8 cellular contexts compared by ENCODE assay signal in the genomic region with DNA sequence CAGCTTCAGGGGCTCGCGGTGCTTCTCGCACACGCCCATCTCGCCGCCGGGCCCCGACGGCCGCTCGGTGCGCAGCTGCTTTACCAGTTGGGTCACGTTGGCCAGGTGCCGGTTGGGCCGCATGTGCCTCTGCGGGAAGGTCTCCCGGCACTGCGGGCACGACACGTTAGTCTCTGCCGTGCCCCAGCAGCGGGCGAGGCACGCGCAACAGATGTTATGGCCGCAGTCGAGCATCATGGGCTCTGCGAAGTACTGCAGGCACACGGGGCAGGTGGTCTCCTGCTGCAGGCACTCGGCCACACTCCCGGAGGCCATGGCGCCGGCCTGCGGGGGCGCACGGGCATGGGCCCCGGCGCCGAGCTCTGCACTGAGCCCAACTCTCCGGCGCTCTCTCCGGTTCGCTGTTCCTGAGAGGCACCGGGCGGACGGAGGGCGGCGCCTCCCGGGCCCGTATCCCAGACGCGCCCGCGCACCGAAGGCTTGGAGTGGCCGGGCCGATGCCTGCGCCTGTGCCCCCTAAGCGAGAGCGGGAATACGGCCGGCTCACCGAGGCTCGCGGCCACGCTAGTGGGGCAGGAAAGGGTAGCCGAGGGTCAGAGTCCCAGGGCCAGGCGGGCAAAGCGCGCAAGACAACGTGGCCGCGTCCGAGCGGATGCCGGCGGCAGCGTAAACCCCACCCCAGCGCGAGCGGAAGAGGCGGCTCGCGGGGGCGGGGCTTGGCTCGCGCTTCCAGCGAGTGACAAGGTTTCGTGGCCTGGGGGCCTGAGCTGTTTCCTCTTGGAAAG. TPM values are rescaled to one million over a fixed set of nuclear protein-coding genes. Genes with fewer than 3 reads are reported as not detected.
DNase-seq lines count a peak whose midpoint lies in the region; ATAC-seq and TF ChIP-seq lines count a peak whose summit lies in the region.

A gene with protein sequence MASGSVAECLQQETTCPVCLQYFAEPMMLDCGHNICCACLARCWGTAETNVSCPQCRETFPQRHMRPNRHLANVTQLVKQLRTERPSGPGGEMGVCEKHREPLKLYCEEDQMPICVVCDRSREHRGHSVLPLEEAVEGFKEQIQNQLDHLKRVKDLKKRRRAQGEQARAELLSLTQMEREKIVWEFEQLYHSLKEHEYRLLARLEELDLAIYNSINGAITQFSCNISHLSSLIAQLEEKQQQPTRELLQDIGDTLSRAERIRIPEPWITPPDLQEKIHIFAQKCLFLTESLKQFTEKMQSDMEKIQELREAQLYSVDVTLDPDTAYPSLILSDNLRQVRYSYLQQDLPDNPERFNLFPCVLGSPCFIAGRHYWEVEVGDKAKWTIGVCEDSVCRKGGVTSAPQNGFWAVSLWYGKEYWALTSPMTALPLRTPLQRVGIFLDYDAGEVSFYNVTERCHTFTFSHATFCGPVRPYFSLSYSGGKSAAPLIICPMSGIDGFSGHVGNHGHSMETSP (minus strand): TSS at position 668 of the 785 bp plus-strand sequence. CDS start 353 bp downstream, at position 315.

- peaks cover 41% of the 10 kb centered on the region for H3K36me3 Mint-ChIP-seq in activated T-helper 2 cell treated with anti-CD3 and anti-CD28 coated beads, Interferon-gamma antibody, Interleukin-2, Interleukin-4, amounts not matched to agents 10 μg/mL and 5 μg/mL and 100 μg/mL, durations not matched to agents 14 hours and 24 hours and 36 hours (ENCODE audit: low read depth)
- H3K36me3 Mint-ChIP-seq in natural killer cell: peaks cover 6% of the 10 kb centered on the region
- H3K36me3 Mint-ChIP-seq in stimulated activated naive CD8-positive, alpha-beta T cell treated with anti-CD3 and anti-CD28 coated beads, Interleukin-15, Interleukin-2, amounts not matched to agents 100 ng/mL and 50 ng/mL, for 24 hours (ENCODE audit: low read depth): peaks cover 39% of the 10 kb centered on the region

- intact Hi-C loops in IMR-90 (cut with micrococcal nuclease): loop anchor here (1.0 to 2.0 kb wide), 2 partner anchors 17 to 27 kb away; no protein-coding TSS in a partner anchor
- intact Hi-C loops in activated T-helper 2 cell treated with anti-CD3 and anti-CD28 coated beads, Interferon-gamma antibody, Interleukin-2, Interleukin-4, amounts not matched to agents 10 μg/mL and 5 μg/mL and 100 μg/mL, durations not matched to agents 14 hours and 24 hours and 36 hours (cut with micrococcal nuclease): loop anchor here (1.0 to 5.0 kb wide), 5 partner anchors 18 to 85 kb away; no protein-coding TSS in a partner anchor
- intact Hi-C loops in natural killer cell (cut with micrococcal nuclease): loop anchor here (1.0 to 2.0 kb wide), 3 partner anchors 17 to 86 kb away; no protein-coding TSS in a partner anchor

- H2BK15ac ChIP-seq in IMR-90 (ENCODE audit: low read depth, low read length): peak within 1 kb of the TSS; percentile 9; the same call in 1 of the 3 replicates

- no peaks in the 10 kb centered on the region for H3K9me3 Mint-ChIP-seq in activated T-helper 2 cell treated with anti-CD3 and anti-CD28 coated beads, Interferon-gamma antibody, Interleukin-2, Interleukin-4, amounts not matched to agents 10 μg/mL and 5 μg/mL and 100 μg/mL, durations not matched to agents 14 hours and 24 hours and 36 hours
- H3K9me3 Mint-ChIP-seq in natural killer cell: no peaks in the 10 kb centered on the region
- H3K9me3 Mint-ChIP-seq in stimulated activated naive CD8-positive, alpha-beta T cell treated with anti-CD3 and anti-CD28 coated beads, Interleukin-15, Interleukin-2, amounts not matched to agents 100 ng/mL and 50 ng/mL, for 24 hours: no peaks in the 10 kb centered on the region

- peak within 1 kb of the TSS; percentile 99 for H3K14ac ChIP-seq in IMR-90 (replicated peaks; ENCODE audit: low read depth, low read length)

- TF ChIP-seq CTCF in IMR-90 (conservative IDR thresholded peaks at IDR 0.05; ENCODE audit: low read depth, low read length): no peak; the same call in 1 of the 2 replicates
- peak in 1 of 6 experiments; percentile 4 for TF ChIP-seq CTCF in Peyer's patch (IDR thresholded peaks at IDR 0.05)
- no peak for TF ChIP-seq CTCF in natural killer cell (IDR thresholded peaks at IDR 0.05)

- H3K79me1 ChIP-seq in IMR-90 (ENCODE audit: low read depth in 1 of 2, low read length in 2 of 2): peaks cover 26 to 46% of the 10 kb centered on the region in 2 experiments

- ATAC-seq in GM21528 (IDR thresholded peaks at IDR 0.05; ENCODE audit: low FRiP score, unreplicated experiment): peak; percentile 86
- peak; percentile 91 for ATAC-seq in IMR-90 (ENCODE audit: low read depth)
- peak; percentile 86 to 93 (median 90) for ATAC-seq in natural killer cell

- peak within 1 kb of the TSS; percentile 84 for H2AFZ ChIP-seq in IMR-90 (replicated peaks; ENCODE audit: low read length, poor library complexity)

- no peaks in the 10 kb centered on the region for H3K27me3 Mint-ChIP-seq in activated T-helper 2 cell treated with anti-CD3 and anti-CD28 coated beads, Interferon-gamma antibody, Interleukin-2, Interleukin-4, amounts not matched to agents 10 μg/mL and 5 μg/mL and 100 μg/mL, durations not matched to agents 14 hours and 24 hours and 36 hours (ENCODE audit: low read depth)
- peaks cover 0 to 2% of the 10 kb centered on the region in 2 donors for H3K27me3 Mint-ChIP-seq in natural killer cell (ENCODE audit: low read depth in 2 of 2)
- H3K27me3 Mint-ChIP-seq in stimulated activated naive CD8-positive, alpha-beta T cell treated with anti-CD3 and anti-CD28 coated beads, Interleukin-15, Interleukin-2, amounts not matched to agents 100 ng/mL and 50 ng/mL, for 24 hours: no peaks in the 10 kb centered on the region

- peak within 1 kb of the TSS; percentile 94 for H3K4me2 ChIP-seq in IMR-90 (ENCODE audit: low read depth, low read length)

- H3K27ac ChIP-seq in IMR-90 (ENCODE audit: insufficient read depth, low read length) (peak within 1 kb of the TSS; percentile 96), Peyer's patch (peak within 1 kb of the TSS; percentile 94 to 99 (median 97))

- peak within 1 kb of the TSS; percentile 96 for H2AK5ac ChIP-seq in IMR-90 (ENCODE audit: low read depth, low read length)

- H4K5ac ChIP-seq in IMR-90 (ENCODE audit: low read depth, low read length): peak within 1 kb of the TSS; percentile 70

- H3K56ac ChIP-seq in IMR-90 (ENCODE audit: extremely low read depth, insufficient read depth, low read length): peak within 1 kb of the TSS; percentile 94

- no peaks in the 10 kb centered on the region for H3K27me3 ChIP-seq in IMR-90 (ENCODE audit: control insufficient read depth, insufficient read depth, low read length)
- no peaks in the 10 kb centered on the region for H3K27me3 ChIP-seq in Peyer's patch

- POLR2A ChIA-PET in IMR-90 (lab: Charles Lee; ENCODE audit: unreplicated experiment): interaction anchor here (0.7 kb wide), 1 partner anchor 20 kb away, joined by 3 read pairs; no protein-coding TSS in a partner anchor

- H3K4me3 ChIP-seq in IMR-90 (ENCODE audit: insufficient read depth, low read depth, low read length): peak within 1 kb of the TSS; percentile 92
- H3K4me3 ChIP-seq in Peyer's patch: peak within 1 kb of the TSS; percentile 82 to 97 (median 94)

- peak within 1 kb of the TSS; percentile 88 for H3K27ac Mint-ChIP-seq in activated T-helper 2 cell treated with anti-CD3 and anti-CD28 coated beads, Interferon-gamma antibody, Interleukin-2, Interleukin-4, amounts not matched to agents 10 μg/mL and 5 μg/mL and 100 μg/mL, durations not matched to agents 14 hours and 24 hours and 36 hours
- peak within 1 kb of the TSS; percentile 86 to 92 for H3K27ac Mint-ChIP-seq in natural killer cell
- H3K27ac Mint-ChIP-seq in stimulated activated naive CD8-positive, alpha-beta T cell treated with anti-CD3 and anti-CD28 coated beads, Interleukin-15, Interleukin-2, amounts not matched to agents 100 ng/mL and 50 ng/mL, for 24 hours: peak within 1 kb of the TSS; percentile 91

- peak within 1 kb of the TSS; percentile 91 for H4K91ac ChIP-seq in IMR-90 (ENCODE audit: insufficient read depth, low read depth, low read length)

- no peak for TF ChIP-seq RAD21 in IMR-90 (IDR thresholded peaks at IDR 0.05; ENCODE audit: low read length)

- peak within 1 kb of the TSS; percentile 89 to 91 for H4K8ac ChIP-seq in IMR-90 (ENCODE audit: low read depth in 2 of 2, low read length in 2 of 2)

- peak within 1 kb of the TSS; percentile 98 for H3K4ac ChIP-seq in IMR-90 (ENCODE audit: low read depth, low read length)

- H3K4me1 Mint-ChIP-seq in activated T-helper 2 cell treated with anti-CD3 and anti-CD28 coated beads, Interferon-gamma antibody, Interleukin-2, Interleukin-4, amounts not matched to agents 10 μg/mL and 5 μg/mL and 100 μg/mL, durations not matched to agents 14 hours and 24 hours and 36 hours (ENCODE audit: low read depth): peaks cover 28% of the 10 kb centered on the region
- peaks cover 32 to 37% of the 10 kb centered on the region in 2 donors for H3K4me1 Mint-ChIP-seq in natural killer cell
- H3K4me1 Mint-ChIP-seq in stimulated activated naive CD8-positive, alpha-beta T cell treated with anti-CD3 and anti-CD28 coated beads, Interleukin-15, Interleukin-2, amounts not matched to agents 100 ng/mL and 50 ng/mL, for 24 hours (ENCODE audit: low read depth): peaks cover 44% of the 10 kb centered on the region

- peak within 1 kb of the TSS; percentile 93 for H3K4me3 Mint-ChIP-seq in activated T-helper 2 cell treated with anti-CD3 and anti-CD28 coated beads, Interferon-gamma antibody, Interleukin-2, Interleukin-4, amounts not matched to agents 10 μg/mL and 5 μg/mL and 100 μg/mL, durations not matched to agents 14 hours and 24 hours and 36 hours (ENCODE audit: low read depth)
- peak within 1 kb of the TSS; percentile 96 for H3K4me3 Mint-ChIP-seq in natural killer cell
- H3K4me3 Mint-ChIP-seq in stimulated activated naive CD8-positive, alpha-beta T cell treated with anti-CD3 and anti-CD28 coated beads, Interleukin-15, Interleukin-2, amounts not matched to agents 100 ng/mL and 50 ng/mL, for 24 hours: peak within 1 kb of the TSS; percentile 97

- WGBS in IMR-90 (ENCODE audit: extremely low coverage in 2 of 2, insufficient read length in 1 of 2), 2 experiments: 0% methylated on average over 37 of the region's 89 CpGs; no CpG with 5 or more reads in 1 of the 2 experiments

- peak within 1 kb of the TSS; percentile 87 for H2BK5ac ChIP-seq in IMR-90 (ENCODE audit: low read depth, low read length, poor library complexity, severe bottlenecking)

- TF ChIP-seq POLR2A in IMR-90 (IDR thresholded peaks at IDR 0.05; ENCODE audit: low read depth, low read length): peak; percentile 70
- TF ChIP-seq POLR2A in Peyer's patch (IDR thresholded peaks at IDR 0.05): peak; percentile 87 to 88

- peak within 1 kb of the TSS; percentile 94 for H2AK9ac ChIP-seq in IMR-90 (replicated peaks; ENCODE audit: low read depth, low read length, poor library complexity)

- H3K9ac ChIP-seq in IMR-90 (ENCODE audit: low read depth, low read length): peak within 1 kb of the TSS; percentile 90

- H3K4me1 ChIP-seq in IMR-90 (ENCODE audit: control insufficient read depth, insufficient read depth, low read length) (peaks cover 5% of the 10 kb centered on the region), Peyer's patch (peaks cover 0 to 20% (median 3%) of the 10 kb centered on the region in 4 donors)

- CTCF ChIA-PET in IMR-90 (lab: Yijun Ruan, JAX): no interaction called here

- peaks cover 30% of the 10 kb centered on the region for H4K20me1 ChIP-seq in IMR-90 (ENCODE audit: insufficient read depth, low read length)

- H2BK120ac ChIP-seq in IMR-90 (ENCODE audit: low read depth, low read length): peak within 1 kb of the TSS; percentile 74

- in situ Hi-C loops in IMR-90 (cut with MboI; ENCODE audit: low sequenced_read_pairs): no loop called here

- H3K9me1 ChIP-seq in IMR-90 (ENCODE audit: insufficient read depth, low read length): peaks cover 11% of the 10 kb centered on the region

- DNase-seq in DMS79 (lab: John Stamatoyannopoulos, UW) (peak; percentile 71), IMR-90 (peak; percentile 75), Peyer's patch (peak; percentile 86 to 95 (median 94)), fibroblast of peridontal ligament (ENCODE audit: extremely low read depth) (peak; percentile 74), natural killer cell (peak; percentile 81)
- peak; percentile 78 for DNase-seq in activated T-helper 2 cell treated with anti-CD3 and anti-CD28 coated beads, Interferon-gamma antibody, Interleukin-2, Interleukin-4, amounts not matched to agents 10 μg/mL and 5 μg/mL and 100 μg/mL, durations not matched to agents 14 hours and 24 hours and 36 hours (ENCODE audit: low spot score)

- dilution Hi-C loops in IMR-90 (cut with HindIII; ENCODE audit: low sequenced_read_pairs, unreplicated experiment): no loop called here

- peak within 1 kb of the TSS; percentile 94 for H3K23ac ChIP-seq in IMR-90 (ENCODE audit: low read depth, low read length)

- H2BK20ac ChIP-seq in IMR-90 (ENCODE audit: low read depth, low read length): no peak within 1 kb of the TSS

- H3K36me3 ChIP-seq in IMR-90 (ENCODE audit: control insufficient read depth, insufficient read depth, low read length) (peaks cover 23% of the 10 kb centered on the region), Peyer's patch (peaks cover 0 to 32% (median 0%) of the 10 kb centered on the region in 3 donors)

- peak within 1 kb of the TSS; percentile 38 for H3K18ac ChIP-seq in IMR-90 (ENCODE audit: low read depth, low read length)

- no TSS peak for BruUV-seq in IMR-90 (replicated peaks; lab: Mats Ljungman, UMichigan)

- H3K9me3 ChIP-seq in IMR-90 (ENCODE audit: control insufficient read depth, insufficient read depth, low read length) (no peaks in the 10 kb centered on the region), Peyer's patch (no peaks in the 10 kb centered on the region)

RNA-seq across cellular contexts. Expression of the gene that starts here (rescaled TPM):
- total RNA-seq in IMR-90 (2012; rRNA removed): 48.0 TPM in 2 replicates
- 43.5 and 44.4 TPM in 2 replicates for polyA plus RNA-seq in IMR-90 (2012; rRNA removed)
- 21.8 and 26.3 TPM in 2 replicates for polyA plus RNA-seq in IMR-90 (2012; cell fraction: cytosol; rRNA removed)
- 49.1 and 79.8 TPM in 2 replicates for polyA plus RNA-seq in IMR-90 (2012; cell fraction: nucleus; rRNA removed; ENCODE audit: low replicate concordance)
- total RNA-seq in Peyer's patch: 10 to 100 TPM; 52.2 to 71.4 (median 64.2) TPM
- total RNA-seq in activated T-helper 2 cell treated with anti-CD3 and anti-CD28 coated beads, Interferon-gamma antibody, Interleukin-2, Interleukin-4, amounts not matched to agents 10 μg/mL and 5 μg/mL and 100 μg/mL, durations not matched to agents 14 hours and 24 hours and 36 hours: 64.4 and 69.6 TPM in 2 replicates
- 10 to 100 TPM; 19.3 to 33.6 (median 25.1) TPM for total RNA-seq in natural killer cell

Comparison
In these comparisons a context has a peak if more than half of its experiments do, and no peak if none do; other contexts are left out.
1. Peak in every context shown above with its lines: DNase-seq, ATAC-seq, H3K4me3 ChIP-seq and H3K27ac ChIP-seq.